ENCODE assay signal across 26 cellular contexts in the genomic region with DNA sequence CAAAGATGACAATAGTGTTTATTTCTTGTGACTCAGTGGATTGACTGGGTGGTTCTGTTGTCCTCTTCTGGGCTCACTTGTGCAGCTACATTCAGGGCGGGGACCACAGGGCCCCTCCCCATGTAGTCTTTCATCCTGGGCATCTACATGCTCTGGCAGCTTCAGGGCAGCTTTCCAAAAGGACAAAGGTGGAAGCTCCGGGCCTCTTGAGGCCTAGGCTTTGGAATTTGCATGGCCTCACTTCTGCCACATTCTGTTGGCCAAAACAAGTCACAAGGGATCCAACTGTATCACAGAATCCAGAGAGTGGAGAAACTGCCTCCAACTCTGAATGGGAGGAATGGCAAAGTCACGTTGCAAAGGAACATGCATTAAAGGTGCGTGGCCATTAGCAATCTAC.
"Had no signal": no experiment of that assay in that cellular context is flagged by ENCODE, and none has a peak within 500 bp of the region (broad histone marks: within the 10 kb centered on the region; RNA-seq: fewer than 3 reads in every experiment).

No MANE protein-coding gene starts in this region.

- H3K27me3 ChIP-seq: foreskin keratinocyte, hepatocyte, spleen, tibial artery had no signal

- H3K4me3 Mint-ChIP-seq: activated CD4-positive, alpha-beta memory T cell treated with anti-CD3 and anti-CD28 coated beads, Interleukin-2, amount 10 ng/mL, durations not matched to agents 7 days and 5 days; activated CD4-positive, alpha-beta T cell treated with anti-CD3 and anti-CD28 coated beads, Interleukin-2, amount 10 ng/mL, durations not matched to agents 24 days and 14 days; activated naive CD4-positive, alpha-beta T cell treated with anti-CD3 and anti-CD28 coated beads for 36 hours; activated T-cell treated with anti-CD3 and anti-CD28 coated beads, Interleukin-2, amount 50 U/mL, for 72 hours; naive B cell; neural crest cell; stimulated activated naive CD8-positive, alpha-beta T cell treated with anti-CD3 and anti-CD28 coated beads, Interleukin-15, Interleukin-2, amounts not matched to agents 100 ng/mL and 50 ng/mL, for 24 hours; T-helper 17 cell had no signal

- H3K27ac Mint-ChIP-seq: activated CD4-positive, alpha-beta memory T cell treated with anti-CD3 and anti-CD28 coated beads, Interleukin-2, amount 10 ng/mL, durations not matched to agents 7 days and 5 days; activated CD4-positive, alpha-beta T cell treated with anti-CD3 and anti-CD28 coated beads, Interleukin-2, amount 10 ng/mL, durations not matched to agents 24 days and 14 days; activated naive CD4-positive, alpha-beta T cell treated with anti-CD3 and anti-CD28 coated beads for 36 hours; activated T-cell treated with anti-CD3 and anti-CD28 coated beads, Interleukin-2, amount 50 U/mL, for 72 hours; immature natural killer cell; naive B cell; stimulated activated naive CD8-positive, alpha-beta T cell treated with anti-CD3 and anti-CD28 coated beads, Interleukin-15, Interleukin-2, amounts not matched to agents 100 ng/mL and 50 ng/mL, for 24 hours; T-helper 17 cell had no signal

- H3K4me1 ChIP-seq: foreskin keratinocyte had no signal

- H3K9me3 Mint-ChIP-seq: activated CD4-positive, alpha-beta memory T cell treated with anti-CD3 and anti-CD28 coated beads, Interleukin-2, amount 10 ng/mL, durations not matched to agents 7 days and 5 days; activated CD4-positive, alpha-beta T cell treated with anti-CD3 and anti-CD28 coated beads, Interleukin-2, amount 10 ng/mL, durations not matched to agents 24 days and 14 days; activated naive CD4-positive, alpha-beta T cell treated with anti-CD3 and anti-CD28 coated beads for 36 hours; activated T-cell treated with anti-CD3 and anti-CD28 coated beads, Interleukin-2, amount 50 U/mL, for 72 hours; immature natural killer cell; naive B cell; neural crest cell; stimulated activated naive CD8-positive, alpha-beta T cell treated with anti-CD3 and anti-CD28 coated beads, Interleukin-15, Interleukin-2, amounts not matched to agents 100 ng/mL and 50 ng/mL, for 24 hours had no signal

- H3K36me3 ChIP-seq: spleen, tibial artery had no signal

- DNase-seq: activated CD4-positive, alpha-beta memory T cell treated with anti-CD3 and anti-CD28 coated beads, Interleukin-2, amount 10 ng/mL, durations not matched to agents 7 days and 5 days; activated CD4-positive, alpha-beta T cell treated with anti-CD3 and anti-CD28 coated beads, Interleukin-2, amount 10 ng/mL, durations not matched to agents 24 days and 14 days; activated effector memory CD4-positive, alpha-beta T cell treated with Interleukin-2 at 50 U/mL for 16 hours; activated naive CD4-positive, alpha-beta T cell treated with anti-CD3 and anti-CD28 coated beads for 36 hours; activated T-cell treated with anti-CD3 and anti-CD28 coated beads, Interleukin-2, amount 50 U/mL, for 72 hours; amygdala; cerebellar nuclear complex; cortex of kidney; erythroblast; foreskin keratinocyte; glutamatergic neuron; immature natural killer cell; left ventricle myocardium superior; mammary epithelial cell; midbrain; naive B cell; posterior cingulate gyrus; spleen; stimulated activated CD4-positive, alpha-beta T cell treated with anti-CD3 and anti-CD28 coated beads, Interleukin-4, amount 100 ng/mL, for 24 hours; SW 1271; T-helper 17 cell; tibial artery had no signal

- H3K4me3 ChIP-seq: hepatocyte, spleen, tibial artery had no signal

- H3K9me3 ChIP-seq: spleen, tibial artery had no signal

- H3K27me3 Mint-ChIP-seq: activated CD4-positive, alpha-beta memory T cell treated with anti-CD3 and anti-CD28 coated beads, Interleukin-2, amount 10 ng/mL, durations not matched to agents 7 days and 5 days; naive B cell; stimulated activated naive CD8-positive, alpha-beta T cell treated with anti-CD3 and anti-CD28 coated beads, Interleukin-15, Interleukin-2, amounts not matched to agents 100 ng/mL and 50 ng/mL, for 24 hours; T-helper 17 cell had no signal

- H3K27ac ChIP-seq: foreskin keratinocyte, spleen, tibial artery had no signal

- H2AFZ ChIP-seq: hepatocyte had no signal

- FAIRE-seq: bronchial epithelial cell had no signal

- H3K36me3 Mint-ChIP-seq: naive B cell had no signal

- ATAC-seq: activated T-cell treated with anti-CD3 and anti-CD28 coated beads, Interleukin-2, amount 50 U/mL, for 72 hours; foreskin keratinocyte; left ventricle myocardium superior; T-helper 17 cell had no signal
